In the genomic region with DNA sequence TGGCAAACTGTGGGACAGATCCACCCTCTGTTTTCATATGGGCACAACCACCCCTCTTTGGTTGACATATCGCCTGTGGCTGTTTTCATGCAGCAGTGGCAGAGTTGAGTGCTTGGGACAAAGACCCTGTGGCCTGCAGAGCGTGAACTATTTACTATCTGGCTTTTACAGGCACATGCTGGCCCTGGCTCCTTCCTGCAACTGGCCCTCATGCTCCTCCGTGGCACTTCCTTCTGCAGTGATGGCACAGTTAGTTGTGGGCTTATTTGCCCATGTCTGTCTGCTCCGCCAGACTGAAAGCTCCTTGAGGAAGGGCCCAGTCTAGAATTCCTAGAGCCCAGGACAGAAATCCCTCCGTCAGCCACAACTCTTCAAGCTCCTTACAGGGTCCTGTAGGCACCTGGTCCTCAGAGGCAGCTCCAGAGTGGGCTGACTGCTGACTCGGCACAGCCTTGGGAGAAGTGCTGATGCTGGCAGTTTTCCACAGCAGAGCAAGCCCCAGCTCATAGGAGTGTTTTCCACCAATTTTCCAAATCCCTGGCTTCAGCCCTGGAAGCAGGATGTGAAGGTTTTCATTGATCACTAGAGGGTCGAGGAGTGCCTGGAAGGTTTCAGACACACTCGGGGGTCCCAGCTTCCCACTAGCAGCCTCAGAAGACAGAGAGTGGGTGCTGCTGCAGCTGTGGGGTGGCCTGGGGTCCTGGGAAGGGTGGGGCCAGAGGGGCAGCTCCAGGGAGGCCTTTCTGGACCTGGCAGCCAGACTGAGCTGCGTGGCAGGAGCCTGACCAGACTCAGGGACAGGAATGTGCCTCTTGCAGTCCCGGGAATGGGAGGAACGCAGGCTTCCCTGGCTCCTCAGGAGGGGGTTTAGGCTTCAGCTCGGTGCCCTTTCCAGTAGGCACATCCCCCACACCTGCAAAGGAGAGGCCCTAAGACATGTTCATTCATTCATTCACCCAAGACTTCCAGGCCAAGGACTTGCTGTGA, we compare ENCODE assay signal across 13 cellular contexts. TPM values are rescaled to one million over a fixed set of nuclear protein-coding genes. Genes with fewer than 3 reads are reported as not detected.
DNase-seq lines count a peak whose midpoint lies in the region; ATAC-seq and TF ChIP-seq lines count a peak whose summit lies in the region.
"Had no signal": no experiment of that assay in that cellular context is flagged by ENCODE, and none has a peak within 500 bp of the region (broad histone marks: within the 10 kb centered on the region; RNA-seq: fewer than 3 reads in every experiment).

No MANE protein-coding gene starts in this region.

- H3K4me1 ChIP-seq in endodermal cell (ENCODE audit: control insufficient read depth, insufficient read depth, low read length): no peaks in the 10 kb centered on the region
- H3K4me1 ChIP-seq in mesodermal cell (ENCODE audit: control insufficient read depth, insufficient read depth, low read length, poor library complexity, severe bottlenecking): no peaks in the 10 kb centered on the region
- H3K4me1 ChIP-seq in upper lobe of right lung: no peaks in the 10 kb centered on the region
- H3K4me1 ChIP-seq: foreskin keratinocyte had no signal

- H3K4me3 ChIP-seq in endodermal cell (ENCODE audit: low read length) (no peak overlapping the region), mesodermal cell (ENCODE audit: extremely low read depth, insufficient read depth, low read length, poor library complexity, severe bottlenecking) (no peak overlapping the region), upper lobe of right lung (no peak overlapping the region)

- TF ChIP-seq CTCF in endodermal cell (conservative IDR thresholded peaks at IDR 0.05): no peak
- no peak for TF ChIP-seq CTCF in upper lobe of right lung (IDR thresholded peaks at IDR 0.05)

- H3K27ac ChIP-seq in endodermal cell (ENCODE audit: low read depth, low read length): no peak overlapping the region
- H3K27ac ChIP-seq in mesodermal cell (ENCODE audit: low read depth, low read length, severe bottlenecking): peak overlapping the region; percentile 38
- H3K27ac ChIP-seq in upper lobe of right lung: no peak overlapping the region
- H3K27ac ChIP-seq: foreskin keratinocyte had no signal

- WGBS in endodermal cell (ENCODE audit: insufficient coverage in 1 of 2, insufficient read length in 1 of 2), 2 experiments: 85 to 87% methylated on average over 7 to 12 of the region's 12 CpGs
- 79 to 93% methylated on average over 7 to 9 of the region's 12 CpGs for WGBS in mesodermal cell (ENCODE audit: insufficient coverage in 2 of 2), 2 experiments

- no peaks in the 10 kb centered on the region for H3K36me3 Mint-ChIP-seq in activated naive CD4-positive, alpha-beta T cell treated with anti-CD3 and anti-CD28 coated beads for 36 hours (ENCODE audit: low read depth)
- no peaks in the 10 kb centered on the region for H3K36me3 Mint-ChIP-seq in endodermal cell (ENCODE audit: low read depth)

- no peaks in the 10 kb centered on the region for H3K9me3 Mint-ChIP-seq in activated naive CD4-positive, alpha-beta T cell treated with anti-CD3 and anti-CD28 coated beads for 36 hours
- no peaks in the 10 kb centered on the region for H3K9me3 Mint-ChIP-seq in endodermal cell
- H3K9me3 Mint-ChIP-seq: neural crest cell had no signal

- no peaks in the 10 kb centered on the region for H3K27me3 Mint-ChIP-seq in activated naive CD4-positive, alpha-beta T cell treated with anti-CD3 and anti-CD28 coated beads for 36 hours (ENCODE audit: low read depth)
- no peaks in the 10 kb centered on the region for H3K27me3 Mint-ChIP-seq in endodermal cell (ENCODE audit: insufficient read depth)

- H3K4me3 Mint-ChIP-seq in activated naive CD4-positive, alpha-beta T cell treated with anti-CD3 and anti-CD28 coated beads for 36 hours: no peak overlapping the region
- no peak overlapping the region for H3K4me3 Mint-ChIP-seq in endodermal cell
- H3K4me3 Mint-ChIP-seq: neural crest cell had no signal

- CTCF ChIA-PET in activated naive CD4-positive, alpha-beta T cell treated with anti-CD3 and anti-CD28 coated beads for 36 hours (lab: Charles Lee): interaction anchor here (0.6 kb wide), 1 partner anchor 237 kb away, joined by 4 read pairs; no protein-coding TSS in a partner anchor

- peak; percentile 3 for DNase-seq in activated naive CD4-positive, alpha-beta T cell treated with anti-CD3 and anti-CD28 coated beads for 36 hours
- no peak for DNase-seq in activated naive CD4-positive, alpha-beta T cell treated with Interleukin-2 at 50 U/mL for 16 hours
- DNase-seq in endodermal cell (peak; percentile 65), upper lobe of right lung (peak; percentile 56), NCI-H226 (no peak), NCI-H2029 treated with DMSO at 0.1 percent for 48 hours (lab: John Stamatoyannopoulos, UW) (no peak), AG08396 (ENCODE audit: low spot score) (no peak)
- DNase-seq: DND-41, foreskin keratinocyte, NCI-H1105, NCI-H69 had no signal

- H3K9ac ChIP-seq in endodermal cell (ENCODE audit: extremely low read depth, low read length, poor library complexity, severe bottlenecking): no peak overlapping the region

- ATAC-seq in upper lobe of right lung: no peak
- ATAC-seq: foreskin keratinocyte had no signal

- H3K27ac Mint-ChIP-seq in activated naive CD4-positive, alpha-beta T cell treated with anti-CD3 and anti-CD28 coated beads for 36 hours: no peak overlapping the region
- H3K27ac Mint-ChIP-seq in endodermal cell: peak overlapping the region; percentile 74

- intact Hi-C loops in activated naive CD4-positive, alpha-beta T cell treated with anti-CD3 and anti-CD28 coated beads for 36 hours (cut with micrococcal nuclease): no loop called here
- intact Hi-C loops in upper lobe of right lung (cut with DNase I): no loop called here

- H3K27me3 ChIP-seq in endodermal cell (ENCODE audit: control insufficient read depth, insufficient read depth, low read length, poor library complexity, severe bottlenecking) (no peaks in the 10 kb centered on the region), upper lobe of right lung (no peaks in the 10 kb centered on the region)
- H3K27me3 ChIP-seq: foreskin keratinocyte had no signal

- no peaks in the 10 kb centered on the region for H3K4me1 Mint-ChIP-seq in activated naive CD4-positive, alpha-beta T cell treated with anti-CD3 and anti-CD28 coated beads for 36 hours (ENCODE audit: low read depth)
- peaks cover 9% of the 10 kb centered on the region for H3K4me1 Mint-ChIP-seq in endodermal cell

- H3K36me3 ChIP-seq in endodermal cell (ENCODE audit: control insufficient read depth, insufficient read depth, low read length): no peaks in the 10 kb centered on the region
- no peaks in the 10 kb centered on the region for H3K36me3 ChIP-seq in mesodermal cell (ENCODE audit: control insufficient read depth, insufficient read depth, low read length)
- H3K36me3 ChIP-seq in upper lobe of right lung: no peaks in the 10 kb centered on the region

- H3K9me3 ChIP-seq in endodermal cell (ENCODE audit: control insufficient read depth, low read length) (no peaks in the 10 kb centered on the region), mesodermal cell (ENCODE audit: control insufficient read depth, low read length) (no peaks in the 10 kb centered on the region), upper lobe of right lung (no peaks in the 10 kb centered on the region)

RNA-seq across cellular contexts. Expression of a gene that starts 56.5 kb away (rescaled TPM):
- total RNA-seq in activated naive CD4-positive, alpha-beta T cell treated with anti-CD3 and anti-CD28 coated beads for 36 hours: not detected
- total RNA-seq in endodermal cell (10 to 100 TPM; 14.8 to 17.1 TPM), upper lobe of right lung (19.4 TPM)
- polyA plus RNA-seq in endodermal cell (2013, experiment 1 of 2): 19.1 TPM
- 21.2 TPM for polyA plus RNA-seq in endodermal cell (2013, experiment 2 of 2)
- polyA plus RNA-seq in mesodermal cell (2013, experiment 1 of 2): 29.8 TPM
- polyA plus RNA-seq in mesodermal cell (2013, experiment 2 of 2): 28.7 TPM

Comparison
In these comparisons a context has a peak if more than half of its experiments do, and no peak if none do; other contexts are left out.
1. DNase-seq: peak in activated naive CD4-positive, alpha-beta T cell treated with anti-CD3 and anti-CD28 coated beads for 36 hours (single experiment), endodermal cell (single experiment) and upper lobe of right lung (single experiment); none in activated naive CD4-positive, alpha-beta T cell treated with Interleukin-2 at 50 U/mL for 16 hours (single experiment), NCI-H226 (single experiment), NCI-H2029 treated with DMSO at 0.1 percent for 48 hours (single experiment) and AG08396 (single experiment).
2. RNA of a gene that starts 56.5 kb away (total RNA-seq): 19.4 TPM in upper lobe of right lung (single experiment) and 14.8 to 17.1 TPM in endodermal cell; not detected in activated naive CD4-positive, alpha-beta T cell treated with anti-CD3 and anti-CD28 coated beads for 36 hours; every median in the first group is over 10 times any median in the second.